ENCODE assay signal across 9 cellular contexts in the genomic region with DNA sequence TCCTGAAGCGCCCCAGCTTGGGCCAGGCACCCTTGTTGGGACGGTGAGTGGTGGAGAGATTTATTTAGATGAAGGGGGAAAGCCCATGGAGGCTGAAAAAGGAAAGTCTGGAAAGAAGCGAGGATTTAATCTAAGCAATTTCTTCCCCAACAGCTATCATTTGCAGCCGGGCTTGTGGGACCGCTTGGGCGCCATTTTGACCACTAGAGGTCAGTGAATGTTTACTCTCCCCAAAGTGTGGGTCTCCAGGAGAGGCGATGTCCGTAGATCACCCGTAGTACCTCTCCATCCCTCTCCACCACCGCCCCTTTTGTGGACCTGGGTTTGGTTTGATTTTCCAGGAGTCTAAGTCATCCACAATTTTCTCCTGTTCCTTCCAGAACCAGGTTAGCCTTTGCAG.
DNase-seq lines count a peak whose midpoint lies in the region; ATAC-seq and TF ChIP-seq lines count a peak whose summit lies in the region.
"Had no signal": no experiment of that assay in that cellular context is flagged by ENCODE, and none has a peak within 500 bp of the region (broad histone marks: within the 10 kb centered on the region; RNA-seq: fewer than 3 reads in every experiment).

No MANE protein-coding gene starts in this region.

- H3K27ac ChIP-seq in SK-N-MC = peak overlapping the region; percentile 92; the same call in 1 of the 2 replicates
- no peak overlapping the region for H3K27ac ChIP-seq in iPS DF 6.9 (ENCODE audit: low read length)

- DNase-seq in AG20443 (ENCODE audit: low spot score) (peak; percentile 40), SK-N-MC (ENCODE audit: low read depth, low spot score) (no peak), iPS DF 6.9 (ENCODE audit: low read depth, low spot score) (peak; percentile 57), globus pallidus (ENCODE audit: low spot score) (no peak), mucosa of descending colon (no peak)
- DNase-seq: NCI-H1436 treated with DMSO at 0.1 percent for 48 hours had no signal

- intact Hi-C loops in mucosa of descending colon (cut with DNase I, micrococcal nuclease) = no loop called here

- WGBS in iPS DF 6.9 (ENCODE audit: insufficient coverage, insufficient read length) = no CpG with 5 or more reads among the region's 10 CpGs

- no peaks in the 10 kb centered on the region for H3K9me3 ChIP-seq in SK-N-MC (ENCODE audit: low read depth, low read length)
- no peaks in the 10 kb centered on the region for H3K9me3 ChIP-seq in iPS DF 6.9 (ENCODE audit: control insufficient read depth, insufficient read depth, low read length)
- no peaks in the 10 kb centered on the region for H3K9me3 ChIP-seq in mucosa of descending colon

- 0 out of 2 replicates have a peak, but pooled peaks cover 2% of the 10 kb centered on the region for H3K27me3 ChIP-seq in iPS DF 6.9 (ENCODE audit: control insufficient read depth, insufficient read depth, low read length)

- no peak overlapping the region for H3K9ac ChIP-seq in SK-N-MC (ENCODE audit: insufficient read length)

- no peak overlapping the region for H3K4me3 ChIP-seq in GM12875 (ENCODE audit: low read depth, low read length)
- no peak overlapping the region for H3K4me3 ChIP-seq in SK-N-MC
- H3K4me3 ChIP-seq in iPS DF 6.9 (ENCODE audit: low read length) = no peak overlapping the region
- H3K4me3 ChIP-seq in mucosa of descending colon = no peak overlapping the region

- TF ChIP-seq CTCF in GM12875 (IDR thresholded peaks at IDR 0.05; ENCODE audit: borderline replicate concordance, insufficient read depth, low read depth, low read length) = peak; percentile 56
- TF ChIP-seq CTCF in mucosa of descending colon (IDR thresholded peaks at IDR 0.05) = no peak

- no peak for ATAC-seq in GM21381 (IDR thresholded peaks at IDR 0.05; ENCODE audit: unreplicated experiment)
- ATAC-seq in GM18519 (IDR thresholded peaks at IDR 0.05; ENCODE audit: low FRiP score, unreplicated experiment) = no peak
- no peak for ATAC-seq in mucosa of descending colon

- H3K4me1 ChIP-seq in iPS DF 6.9 (ENCODE audit: control insufficient read depth, insufficient read depth, low read length) (peaks cover 4% of the 10 kb centered on the region; the same call in 1 of the 2 replicates), mucosa of descending colon (ENCODE audit: low read depth) (no peaks in the 10 kb centered on the region)

- H3K36me3 ChIP-seq in SK-N-MC (ENCODE audit: insufficient read depth, low read length) (no peaks in the 10 kb centered on the region), iPS DF 6.9 (ENCODE audit: control insufficient read depth, insufficient read depth, low read length) (no peaks in the 10 kb centered on the region), mucosa of descending colon (ENCODE audit: low read depth) (no peaks in the 10 kb centered on the region)

Comparison
In these comparisons a context has a peak if more than half of its experiments do, and no peak if none do; other contexts are left out.
1. DNase-seq: peak in AG20443 (single experiment) and iPS DF 6.9 (single experiment); none in SK-N-MC (single experiment), globus pallidus (single experiment) and mucosa of descending colon (0 of 3).